23 cellular contexts compared by ENCODE assay signal in genomic region chrX:110914281-110914680, GRCh38.
DNase-seq lines count a peak whose midpoint lies in the region; ATAC-seq and TF ChIP-seq lines count a peak whose summit lies in the region.
"Had no signal": no experiment of that assay in that cellular context is flagged by ENCODE, and none has a peak within 500 bp of the region (broad histone marks: within the 10 kb centered on the region; RNA-seq: fewer than 3 reads in every experiment).

No MANE protein-coding gene starts in this region.

- H3K4me3 ChIP-seq in body of pancreas: no peak overlapping the region
- H3K4me3 ChIP-seq in neural progenitor cell: no peak overlapping the region
- H3K4me3 ChIP-seq: A549, GM23248, MG63, Peyer's patch had no signal

- H3K9me3 ChIP-seq in body of pancreas (no peaks in the 10 kb centered on the region), neural progenitor cell (ENCODE audit: low read depth) (no peaks in the 10 kb centered on the region)
- H3K9me3 ChIP-seq: A549, MG63, Peyer's patch had no signal

- TF ChIP-seq CTCF in body of pancreas (IDR thresholded peaks at IDR 0.05): no peak
- no peak for TF ChIP-seq CTCF in neural progenitor cell (IDR thresholded peaks at IDR 0.05)

- no peak overlapping the region for H3K9ac ChIP-seq in neural progenitor cell
- H3K9ac ChIP-seq: GM23248 had no signal

- H3K27ac ChIP-seq in body of pancreas (peak overlapping the region in 2 of 4 donors; percentile 50 to 66), neural progenitor cell (no peak overlapping the region)
- H3K27ac ChIP-seq: A549, GM23248, Peyer's patch had no signal

- H2AFZ ChIP-seq in neural progenitor cell (replicated peaks): no peak overlapping the region
- H2AFZ ChIP-seq: GM23248 had no signal

- H3K79me2 ChIP-seq in neural progenitor cell (ENCODE audit: low read depth): no peaks in the 10 kb centered on the region

- DNase-seq in RPMI7951 (ENCODE audit: low read depth): peak; percentile 53
- DNase-seq in body of pancreas: peak in 2 of 4 donors; percentile 5 to 17
- peak; percentile 15 for DNase-seq in neural progenitor cell (ENCODE audit: low spot score)
- DNase-seq in sciatic nerve (ENCODE audit: low spot score): no peak
- DNase-seq in NCI-H2107 treated with DMSO at 0.1 percent for 48 hours (lab: John Stamatoyannopoulos, UW; ENCODE audit: unreplicated experiment): no peak
- no peak for DNase-seq in T1000 (lab: John Stamatoyannopoulos, UW)
- DNase-seq: C1 segment of cervical spinal cord; CD4-positive, alpha-beta memory T cell; COR-L47; DMS53; GM23248; H7; KBM-7; NCI-H1694 treated with DMSO at 0.1 percent for 48 hours; NCI-H2081; NCI-H2171; NCI-H226; NCI-H510A; Peyer's patch; SIG-M5 had no signal

- no peak for TF ChIP-seq POLR2A in body of pancreas (IDR thresholded peaks at IDR 0.05)

- peaks cover 22% of the 10 kb centered on the region for H3K4me1 Mint-ChIP-seq in neural progenitor cell
- H3K4me1 Mint-ChIP-seq: CD4-positive, alpha-beta memory T cell had no signal

- intact Hi-C loops in body of pancreas (cut with DNase I) (no loop called here), sciatic nerve (cut with DNase I) (no loop called here)

- peak; percentile 69 for ATAC-seq in body of pancreas
- peak; percentile 23 for ATAC-seq in sciatic nerve
- no peak for ATAC-seq in HG03025 (IDR thresholded peaks at IDR 0.05; ENCODE audit: low FRiP score, unreplicated experiment)
- ATAC-seq: A549 had no signal

- no peak overlapping the region for H3K4me2 ChIP-seq in neural progenitor cell
- H3K4me2 ChIP-seq: A549 had no signal

- H3F3A ChIP-seq in neural progenitor cell (ENCODE audit: low read depth): no peaks in the 10 kb centered on the region

- no peaks in the 10 kb centered on the region for H3K27me3 ChIP-seq in body of pancreas
- H3K27me3 ChIP-seq in neural progenitor cell: no peaks in the 10 kb centered on the region
- H3K27me3 ChIP-seq: MG63, Peyer's patch had no signal

- 45 to 63% methylated on average over 1 of the region's 1 CpG for WGBS in body of pancreas, 2 donors

- H3K4me3 Mint-ChIP-seq in neural progenitor cell: no peak overlapping the region
- H3K4me3 Mint-ChIP-seq: CD4-positive, alpha-beta memory T cell had no signal

- no peaks in the 10 kb centered on the region for H4K20me1 ChIP-seq in neural progenitor cell (ENCODE audit: low read depth)

- H3K9me3 Mint-ChIP-seq in neural progenitor cell: no peaks in the 10 kb centered on the region
- H3K9me3 Mint-ChIP-seq: CD4-positive, alpha-beta memory T cell had no signal

- H3K36me3 ChIP-seq in body of pancreas (replicated peaks in 1 of 2; ENCODE audit: insufficient read depth in 1 of 2, low read depth in 2 of 2): no peaks in the 10 kb centered on the region
- no peaks in the 10 kb centered on the region for H3K36me3 ChIP-seq in neural progenitor cell
- H3K36me3 ChIP-seq: MG63, Peyer's patch had no signal

- H3K36me3 Mint-ChIP-seq in neural progenitor cell: no peaks in the 10 kb centered on the region
- H3K36me3 Mint-ChIP-seq: CD4-positive, alpha-beta memory T cell had no signal

- no peak overlapping the region for H3K27ac Mint-ChIP-seq in neural progenitor cell
- H3K27ac Mint-ChIP-seq: CD4-positive, alpha-beta memory T cell had no signal

- H3K27me3 Mint-ChIP-seq in neural progenitor cell (ENCODE audit: insufficient read depth, low read depth): peaks cover 5% of the 10 kb centered on the region

- H3K4me1 ChIP-seq in body of pancreas (peaks cover 5% of the 10 kb centered on the region), neural progenitor cell (no peaks in the 10 kb centered on the region)
- H3K4me1 ChIP-seq: A549, Peyer's patch had no signal

Comparison
In these comparisons a context has a peak if more than half of its experiments do, and no peak if none do; other contexts are left out.
1. DNase-seq: peak in RPMI7951 (single experiment) and neural progenitor cell (single experiment); none in sciatic nerve (single experiment), NCI-H2107 treated with DMSO at 0.1 percent for 48 hours (single experiment) and T1000 (single experiment).